1 cellular context compared by ENCODE assay signal in the genomic region with DNA sequence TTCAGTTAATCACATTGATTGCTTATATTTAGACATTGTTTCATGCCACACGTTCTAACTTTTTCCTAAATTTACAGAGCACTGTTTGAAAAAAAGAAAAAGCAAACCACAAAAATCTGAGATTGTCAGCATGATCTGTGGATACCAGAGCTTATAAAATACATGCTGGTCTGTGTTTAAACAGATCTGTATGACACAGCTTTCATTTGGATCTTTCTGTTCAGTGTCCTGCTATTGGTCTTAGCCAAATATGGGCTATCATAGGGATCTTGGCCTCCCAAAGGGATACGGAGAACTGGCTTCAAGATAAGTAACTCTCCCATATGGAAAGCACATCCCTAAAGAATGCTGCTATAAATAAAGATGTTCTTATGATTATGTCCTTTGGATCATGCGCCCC.
TF ChIP-seq lines count a peak whose summit lies in the region.

No MANE protein-coding gene starts in this region.

TF ChIP-seq in A549, 52 proteins besides CTCF, POLR2A, EP300 and RAD21 (continued from another document):
- no peak for TF ChIP-seq CHD2 (IDR thresholded peaks at IDR 0.05; ENCODE audit: low read length, partially characterized antibody)
- peak in 1 of 2 experiments; percentile 40; a peak in 2 of 5 replicates for TF ChIP-seq JUN (IDR thresholded peaks at IDR 0.05)
- TF ChIP-seq HOXB13 (CRISPR knock-in tag; IDR thresholded peaks at IDR 0.05; ENCODE audit: low read depth): no peak
- TF ChIP-seq TFCP2L1 (CRISPR knock-in tag; IDR thresholded peaks at IDR 0.05): no peak
- TF ChIP-seq, protein P1, sequence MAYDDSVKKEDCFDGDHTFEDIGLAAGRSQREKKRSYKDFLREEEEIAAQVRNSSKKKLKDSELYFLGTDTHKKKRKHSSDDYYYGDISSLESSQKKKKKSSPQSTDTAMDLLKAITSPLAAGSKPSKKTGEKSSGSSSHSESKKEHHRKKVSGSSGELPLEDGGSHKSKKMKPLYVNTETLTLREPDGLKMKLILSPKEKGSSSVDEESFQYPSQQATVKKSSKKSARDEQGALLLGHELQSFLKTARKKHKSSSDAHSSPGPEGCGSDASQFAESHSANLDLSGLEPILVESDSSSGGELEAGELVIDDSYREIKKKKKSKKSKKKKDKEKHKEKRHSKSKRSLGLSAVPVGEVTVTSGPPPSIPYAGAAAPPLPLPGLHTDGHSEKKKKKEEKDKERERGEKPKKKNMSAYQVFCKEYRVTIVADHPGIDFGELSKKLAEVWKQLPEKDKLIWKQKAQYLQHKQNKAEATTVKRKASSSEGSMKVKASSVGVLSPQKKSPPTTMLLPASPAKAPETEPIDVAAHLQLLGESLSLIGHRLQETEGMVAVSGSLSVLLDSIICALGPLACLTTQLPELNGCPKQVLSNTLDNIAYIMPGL (CRISPR knock-in tag; IDR thresholded peaks at IDR 0.05; ENCODE audit: borderline replicate concordance): no peak; the same call in 1 of the 2 replicates
